1 cellular context compared by ENCODE assay signal in the genomic region with DNA sequence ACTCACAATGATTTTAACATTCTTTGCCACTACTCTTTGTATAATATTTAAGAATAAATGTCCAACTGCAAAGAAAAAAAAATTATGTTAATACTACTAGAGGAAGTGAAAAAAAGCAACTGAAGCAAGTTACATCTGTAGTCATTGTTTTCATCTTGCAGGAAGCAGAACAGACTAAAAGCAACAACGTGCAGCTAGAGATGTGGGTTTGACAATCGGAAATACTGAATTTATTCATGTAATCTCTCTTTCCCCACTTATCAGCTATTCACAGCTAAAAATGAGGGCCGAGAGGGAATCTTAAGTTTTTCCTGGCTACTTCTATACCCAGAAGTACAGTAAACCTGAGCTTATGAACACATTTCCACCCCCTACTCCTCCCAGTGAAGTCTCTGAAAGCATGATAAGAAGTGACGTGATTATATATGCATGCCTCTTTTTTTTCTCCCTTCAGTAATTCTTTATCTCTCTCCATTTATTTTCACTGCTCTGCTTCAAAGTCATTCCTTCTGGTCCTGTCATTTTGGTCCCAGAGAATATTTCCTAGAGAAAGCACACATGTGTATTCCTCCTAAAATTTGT.
TF ChIP-seq lines count a peak whose summit lies in the region.

No MANE protein-coding gene starts in this region.

TF ChIP-seq in HepG2, 621 proteins besides CTCF, POLR2A, EP300 and RAD21 (continued from another document):
- TF ChIP-seq THAP8 (CRISPR knock-in tag; IDR thresholded peaks at IDR 0.05; ENCODE audit: borderline replicate concordance), result no peak
- TF ChIP-seq TOPORS (CRISPR knock-in tag; IDR thresholded peaks at IDR 0.05), result no peak
- no peak for TF ChIP-seq RBAK (CRISPR knock-in tag; IDR thresholded peaks at IDR 0.05)
- TF ChIP-seq ZNF280B (CRISPR knock-in tag; IDR thresholded peaks at IDR 0.05; ENCODE audit: borderline replicate concordance), result no peak
- TF ChIP-seq ZNF891 (CRISPR knock-in tag; IDR thresholded peaks at IDR 0.05), result no peak
- TF ChIP-seq NONO (IDR thresholded peaks at IDR 0.05), result no peak
- TF ChIP-seq NONO (CRISPR knock-in tag; conservative IDR thresholded peaks at IDR 0.05), result no peak
